Comparison of ENCODE assay signal across 1 cellular context in the genomic region with DNA sequence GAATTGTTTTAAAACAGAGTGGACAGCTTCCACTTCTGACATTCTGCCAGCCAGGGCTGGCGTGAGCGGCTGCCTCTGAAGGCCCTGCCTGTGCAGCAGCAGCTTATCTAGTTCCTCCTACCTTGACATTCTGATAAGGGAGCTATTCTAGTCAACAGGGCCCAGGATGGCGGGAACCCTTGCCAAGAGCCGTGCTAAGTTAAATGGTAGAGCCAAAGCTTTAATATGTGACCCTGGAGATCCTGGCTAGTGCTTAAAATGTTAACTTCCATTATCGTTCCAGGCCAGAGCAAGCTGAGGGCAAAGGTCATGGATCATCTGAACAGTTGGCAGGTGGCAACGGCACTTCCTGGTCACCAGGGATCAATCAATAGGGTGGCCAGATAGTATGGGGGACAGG.
TF ChIP-seq lines count a peak whose summit lies in the region.

No MANE protein-coding gene starts in this region.

TF ChIP-seq in K562, 482 proteins besides CTCF, POLR2A, EP300 and RAD21:
- TF ChIP-seq TEAD4 (IDR thresholded peaks at IDR 0.05; ENCODE audit: low read length) (peak; percentile 21; the same call in 1 of the 2 replicates), TEAD4 (CRISPR knock-in tag; IDR thresholded peaks at IDR 0.05; ENCODE audit: borderline replicate concordance) (no peak), CBFA2T3 (IDR thresholded peaks at IDR 0.05) (peak; percentile 53), TCF3 (CRISPR knock-in tag; IDR thresholded peaks at IDR 0.05) (peak; percentile 51), TAL1 (IDR thresholded peaks at IDR 0.05) (peak; percentile 5; the same call in 1 of the 2 replicates), NRF1 (conservative IDR thresholded peaks at IDR 0.05 in 1 of 2, IDR thresholded peaks at IDR 0.05 in 1 of 2) (no peak), CBFA2T2 (conservative IDR thresholded peaks at IDR 0.05) (peak; percentile 21; the same call in 1 of the 2 replicates)
- TF ChIP-seq, protein P1, sequence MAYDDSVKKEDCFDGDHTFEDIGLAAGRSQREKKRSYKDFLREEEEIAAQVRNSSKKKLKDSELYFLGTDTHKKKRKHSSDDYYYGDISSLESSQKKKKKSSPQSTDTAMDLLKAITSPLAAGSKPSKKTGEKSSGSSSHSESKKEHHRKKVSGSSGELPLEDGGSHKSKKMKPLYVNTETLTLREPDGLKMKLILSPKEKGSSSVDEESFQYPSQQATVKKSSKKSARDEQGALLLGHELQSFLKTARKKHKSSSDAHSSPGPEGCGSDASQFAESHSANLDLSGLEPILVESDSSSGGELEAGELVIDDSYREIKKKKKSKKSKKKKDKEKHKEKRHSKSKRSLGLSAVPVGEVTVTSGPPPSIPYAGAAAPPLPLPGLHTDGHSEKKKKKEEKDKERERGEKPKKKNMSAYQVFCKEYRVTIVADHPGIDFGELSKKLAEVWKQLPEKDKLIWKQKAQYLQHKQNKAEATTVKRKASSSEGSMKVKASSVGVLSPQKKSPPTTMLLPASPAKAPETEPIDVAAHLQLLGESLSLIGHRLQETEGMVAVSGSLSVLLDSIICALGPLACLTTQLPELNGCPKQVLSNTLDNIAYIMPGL (CRISPR knock-in tag; IDR thresholded peaks at IDR 0.05) = no peak
